Comparison of ENCODE assay signal across 13 cellular contexts in genomic region chr11:77506857-77507256, GRCh38. TPM values are rescaled to one million over a fixed set of nuclear protein-coding genes. Genes with fewer than 3 reads are reported as not detected.
DNase-seq lines count a peak whose midpoint lies in the region; ATAC-seq and TF ChIP-seq lines count a peak whose summit lies in the region.
"Had no signal": no experiment of that assay in that cellular context is flagged by ENCODE, and none has a peak within 500 bp of the region (broad histone marks: within the 10 kb centered on the region; RNA-seq: fewer than 3 reads in every experiment).

No MANE protein-coding gene starts in this region.

- H3K36me3 ChIP-seq in MM.1S (replicated peaks; ENCODE audit: insufficient read depth, low read length) = no peaks in the 10 kb centered on the region
- H3K36me3 ChIP-seq in heart left ventricle = no peaks in the 10 kb centered on the region
- H3K36me3 ChIP-seq: esophagus muscularis mucosa had no signal

- H3K4me2 ChIP-seq in MM.1S (ENCODE audit: low read depth, low read length) = no peak overlapping the region

- H3K9ac ChIP-seq in MM.1S (ENCODE audit: low read length) = no peak overlapping the region

- ATAC-seq in HG02970 (IDR thresholded peaks at IDR 0.05; ENCODE audit: low FRiP score, unreplicated experiment) (no peak), GM18511 (IDR thresholded peaks at IDR 0.05; ENCODE audit: unreplicated experiment) (no peak), heart left ventricle (no peak)

- H3K4me3 ChIP-seq in MM.1S (ENCODE audit: low read length) (no peak overlapping the region), heart left ventricle (no peak overlapping the region)
- H3K4me3 ChIP-seq: esophagus muscularis mucosa had no signal

- no peaks in the 10 kb centered on the region for H3F3A ChIP-seq in MM.1S (ENCODE audit: insufficient read depth, low read length)

- no peaks in the 10 kb centered on the region for H3K79me2 ChIP-seq in MM.1S (ENCODE audit: low read length)

- H2AFZ ChIP-seq in MM.1S (ENCODE audit: low read length) = no peak overlapping the region

- DNase-seq in DMS53 (lab: John Stamatoyannopoulos, UW) (peak; percentile 65), LHCN-M2 (ENCODE audit: low read depth) (peak; percentile 11), SK-N-DZ (ENCODE audit: low spot score) (peak; percentile 60), glomerular visceral epithelial cell (ENCODE audit: extremely low spot score) (peak; percentile 55), MM.1S (no peak), heart left ventricle (no peak)
- DNase-seq: activated CD4-positive, alpha-beta T cell treated with anti-CD3 and anti-CD28 coated beads, Interleukin-2, amount 50 U/mL, for 4 hours; NCI-H774; stimulated activated CD4-positive, alpha-beta T cell treated with anti-CD3 and anti-CD28 coated beads, Interleukin-2, amount 100 ng/mL, for 48 hours; stimulated activated naive CD4-positive, alpha-beta T cell had no signal

- H3K27me3 ChIP-seq in MM.1S (replicated peaks; ENCODE audit: insufficient read depth, low read length) (no peaks in the 10 kb centered on the region), heart left ventricle (peaks cover 0 to 2% (median 0%) of the 10 kb centered on the region in 9 donors)
- H3K27me3 ChIP-seq: esophagus muscularis mucosa had no signal

- peaks cover 5% of the 10 kb centered on the region for H3K4me1 ChIP-seq in MM.1S (ENCODE audit: low read length)
- H3K4me1 ChIP-seq in heart left ventricle = peaks cover 0 to 19% (median 2%) of the 10 kb centered on the region in 12 donors
- H3K4me1 ChIP-seq: esophagus muscularis mucosa had no signal

- no peaks in the 10 kb centered on the region for H3K9me3 ChIP-seq in MM.1S (replicated peaks; ENCODE audit: insufficient read depth, low read length)
- no peaks in the 10 kb centered on the region for H3K9me3 ChIP-seq in heart left ventricle
- H3K9me3 ChIP-seq: esophagus muscularis mucosa had no signal

- TF ChIP-seq CTCF in MM.1S (IDR thresholded peaks at IDR 0.05; ENCODE audit: low read length) = no peak
- no peak for TF ChIP-seq CTCF in heart left ventricle (IDR thresholded peaks at IDR 0.05)

- no peaks in the 10 kb centered on the region for H3K9me2 ChIP-seq in MM.1S (replicated peaks; ENCODE audit: insufficient read depth, low read length)

- 58 to 74% (median 64%) methylated on average over 2 of the region's 2 CpGs for WGBS in heart left ventricle, 4 donors

- no peak overlapping the region for H3K27ac ChIP-seq in MM.1S (ENCODE audit: low read length)
- H3K27ac ChIP-seq in heart left ventricle = no peak overlapping the region
- H3K27ac ChIP-seq: esophagus muscularis mucosa had no signal

- no peak for TF ChIP-seq POLR2A in heart left ventricle (IDR thresholded peaks at IDR 0.05)

- no peaks in the 10 kb centered on the region for H4K20me1 ChIP-seq in MM.1S (ENCODE audit: insufficient read depth, low read length)

- intact Hi-C loops in heart left ventricle (cut with DNase I) = no loop called here

RNA-seq across cellular contexts. Expression of gene PAK1, which starts 33.0 kb away (rescaled TPM):
- total RNA-seq in LHCN-M2 (2014; rRNA removed) = 88.2 and 91.5 TPM in 2 replicates
- polyA plus RNA-seq in LHCN-M2 (2012) = 41.1 TPM
- 38.4 and 40.4 TPM in 2 replicates for polyA plus RNA-seq in SK-N-DZ (2014; cell fraction: cytosol; rRNA removed)
- 65.4 and 122 TPM in 2 replicates for polyA plus RNA-seq in SK-N-DZ (2014; cell fraction: nucleus; rRNA removed)
- total RNA-seq in heart left ventricle = 10 to 100 TPM in 5 of 9 donors, 1 to 10 TPM in 4; 2.9 to 25.4 (median 11.9) TPM
- 1 to 10 TPM; 2.1 to 2.5 TPM for polyA plus RNA-seq in heart left ventricle

Comparison
In these comparisons a context has a peak if more than half of its experiments do, and no peak if none do; other contexts are left out.
1. DNase-seq: peak in DMS53 (single experiment), LHCN-M2 (single experiment), SK-N-DZ (single experiment) and glomerular visceral epithelial cell (single experiment); none in MM.1S (single experiment) and heart left ventricle (0 of 5).